22 cellular contexts compared by ENCODE assay signal in the genomic region with DNA sequence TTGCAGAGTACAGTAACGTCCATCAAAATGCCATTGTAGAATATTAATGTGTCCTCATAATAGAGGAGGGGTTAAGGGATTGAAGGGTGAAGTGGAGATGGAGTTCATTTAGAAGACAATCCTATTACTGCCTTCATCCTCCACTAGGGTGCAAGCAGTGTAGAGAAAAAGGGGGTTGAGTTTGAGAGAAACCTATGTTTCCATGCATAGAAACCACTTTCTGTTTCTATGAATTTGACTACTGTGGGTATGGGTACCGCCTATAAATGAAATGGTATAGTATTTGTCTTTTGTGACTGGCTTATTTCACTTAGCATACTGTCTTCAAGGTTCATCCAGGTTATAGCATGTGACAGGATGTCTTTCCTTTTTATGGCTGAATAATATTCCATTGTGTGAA.
"Had no signal": no experiment of that assay in that cellular context is flagged by ENCODE, and none has a peak within 500 bp of the region (broad histone marks: within the 10 kb centered on the region; RNA-seq: fewer than 3 reads in every experiment).

No MANE protein-coding gene starts in this region.

- H3K27ac ChIP-seq: heart left ventricle, neutrophil, spleen, stomach, thoracic aorta had no signal

- DNase-seq: effector CD4-positive, alpha-beta T cell; heart left ventricle; hippocampal formation; left colon; left ventricle myocardium superior; mucosa of descending colon; naive thymus-derived CD8-positive, alpha-beta T cell; posterior cingulate gyrus; spleen; stimulated activated CD4-positive, alpha-beta T cell treated with anti-CD3 and anti-CD28 coated beads, Interleukin-15, amount 100 ng/mL, for 24 hours; stimulated activated CD4-positive, alpha-beta T cell treated with anti-CD3 and anti-CD28 coated beads, Interleukin-1b, Interleukin-23, amount 100 ng/mL, for 48 hours; stimulated activated CD4-positive, alpha-beta T cell treated with anti-CD3 and anti-CD28 coated beads, Interleukin-4, amount 100 ng/mL, for 24 hours; stomach; substantia nigra; trophoblast cell had no signal

- H3K27me3 ChIP-seq: heart left ventricle, neutrophil, spleen, stomach had no signal

- H3K9me3 ChIP-seq: heart left ventricle, mucosa of descending colon, neutrophil, stomach, thoracic aorta had no signal

- H3K36me3 ChIP-seq: neutrophil, thoracic aorta had no signal

- H3K4me1 ChIP-seq: spleen, stomach had no signal

- H3K27me3 Mint-ChIP-seq: naive thymus-derived CD8-positive, alpha-beta T cell; stimulated activated memory B cell treated with anti-CD40 and anti-IgM and Interleukin-4, amounts not matched to agents 10 μg/mL and 1 μg/mL and 100 μg/mL, for 72 hours had no signal

- FAIRE-seq: colon, frontal cortex had no signal

- H3K4me3 ChIP-seq: heart left ventricle, lung, mucosa of descending colon, spleen, stomach, thoracic aorta had no signal

- ATAC-seq: heart left ventricle; left ventricle myocardium superior; mucosa of descending colon; naive thymus-derived CD8-positive, alpha-beta T cell; sciatic nerve; stimulated activated memory B cell treated with anti-CD40 and anti-IgM and Interleukin-4, amounts not matched to agents 10 μg/mL and 1 μg/mL and 100 μg/mL, for 72 hours had no signal

- H3K27ac Mint-ChIP-seq: naive thymus-derived CD8-positive, alpha-beta T cell; stimulated activated memory B cell treated with anti-CD40 and anti-IgM and Interleukin-4, amounts not matched to agents 10 μg/mL and 1 μg/mL and 100 μg/mL, for 72 hours had no signal

- H3K4me3 Mint-ChIP-seq: naive thymus-derived CD8-positive, alpha-beta T cell; stimulated activated memory B cell treated with anti-CD40 and anti-IgM and Interleukin-4, amounts not matched to agents 10 μg/mL and 1 μg/mL and 100 μg/mL, for 72 hours had no signal

- H3K4me1 Mint-ChIP-seq: stimulated activated memory B cell treated with anti-CD40 and anti-IgM and Interleukin-4, amounts not matched to agents 10 μg/mL and 1 μg/mL and 100 μg/mL, for 72 hours had no signal
